ENCODE assay signal across 39 cellular contexts in the genomic region with DNA sequence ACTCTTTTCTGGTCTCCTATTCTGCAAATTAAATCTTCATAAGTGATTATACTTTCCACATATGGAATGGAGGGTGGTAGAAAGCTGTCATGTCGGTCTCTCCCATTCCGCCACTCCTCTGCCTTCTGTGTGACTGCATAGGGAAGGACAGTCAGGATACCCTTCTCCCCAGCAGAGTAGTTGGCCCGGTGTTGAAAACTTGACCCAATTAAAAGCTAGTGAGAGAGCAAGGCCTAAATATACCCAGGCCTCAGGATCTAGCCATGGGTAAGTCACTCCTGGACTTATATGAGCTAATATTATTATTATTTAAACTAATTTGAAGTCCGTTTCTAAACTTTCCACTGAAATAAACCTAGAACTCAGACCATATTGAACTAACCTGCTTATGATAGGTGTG.
"Had no signal": no experiment of that assay in that cellular context is flagged by ENCODE, and none has a peak within 500 bp of the region (broad histone marks: within the 10 kb centered on the region; RNA-seq: fewer than 3 reads in every experiment).

No MANE protein-coding gene starts in this region.

- DNase-seq: activated effector memory CD4-positive, alpha-beta T cell treated with anti-CD3 and anti-CD28 coated beads, Interleukin-2, amount 50 U/mL, for 16 hours; activated effector memory CD4-positive, alpha-beta T cell treated with Interleukin-2 at 50 U/mL for 16 hours; activated gamma-delta T cell; activated gamma-delta T cell treated with Interleukin-2 at 50 U/mL for 16 hours; activated naive CD4-positive, alpha-beta T cell; activated naive CD4-positive, alpha-beta T cell treated with anti-CD3 and anti-CD28 coated beads for 36 hours; activated naive CD4-positive, alpha-beta T cell treated with anti-CD3 and anti-CD28 coated beads, Interleukin-2, amount 10 ng/mL, durations not matched to agents 7 days and 5 days; activated naive CD4-positive, alpha-beta T cell treated with anti-CD3 and anti-CD28 coated beads, Interleukin-2, amount 50 U/mL, for 16 hours; activated naive CD4-positive, alpha-beta T cell treated with Interleukin-2 at 50 U/mL for 16 hours; activated naive CD8-positive, alpha-beta T cell treated with anti-CD3 and anti-CD28 coated beads for 36 hours; activated naive CD8-positive, alpha-beta T cell treated with anti-CD3 and anti-CD28 coated beads, Interleukin-2, amount 10 ng/mL, durations not matched to agents 7 days and 5 days; activated naive CD8-positive, alpha-beta T cell treated with anti-CD3 and anti-CD28 coated beads, Interleukin-2, amount 50 U/mL, for 24 hours; activated T-cell treated with anti-CD3 and anti-CD28 coated beads for 4 hours; activated T-cell treated with anti-CD3 and anti-CD28 coated beads, Interleukin-2, amount 50 U/mL, for 1 hour; activated T-cell treated with anti-CD3 and anti-CD28 coated beads, Interleukin-2, amount 50 U/mL, for 24 hours; activated T-cell treated with anti-CD3 and anti-CD28 coated beads, Interleukin-2, amount 50 U/mL, for 4 hours; activated T-cell treated with anti-CD3 and anti-CD28 coated beads, Interleukin-2, amount 50 U/mL, for 48 hours; activated T-cell treated with anti-CD3 and anti-CD28 coated beads, Interleukin-2, amount 50 U/mL, for 72 hours; adrenal gland; amniotic stem cell; amygdala; anterior cingulate cortex; aorta; brain microvascular endothelial cell; caudate nucleus; central memory CD4-positive, alpha-beta T cell; cerebellar nuclear complex had no signal

- H3K36me3 ChIP-seq: adrenal gland, ascending aorta, brain microvascular endothelial cell, breast epithelium, cardiac muscle cell had no signal

- H3K9me3 Mint-ChIP-seq: activated naive CD4-positive, alpha-beta T cell treated with anti-CD3 and anti-CD28 coated beads for 36 hours; activated naive CD4-positive, alpha-beta T cell treated with anti-CD3 and anti-CD28 coated beads, Interleukin-2, amount 10 ng/mL, durations not matched to agents 7 days and 5 days; activated naive CD4-positive, alpha-beta T cell treated with anti-CD3 and anti-CD28 coated beads, Interleukin-2, amount 50 U/mL, for 24 hours; activated naive CD4-positive, alpha-beta T cell treated with anti-CD3 and anti-CD28 coated beads, Interleukin-2, amount 50 U/mL, for 72 hours; activated naive CD8-positive, alpha-beta T cell treated with anti-CD3 and anti-CD28 coated beads for 36 hours; activated naive CD8-positive, alpha-beta T cell treated with anti-CD3 and anti-CD28 coated beads, Interleukin-2, amount 10 ng/mL, durations not matched to agents 7 days and 5 days; activated naive CD8-positive, alpha-beta T cell treated with anti-CD3 and anti-CD28 coated beads, Interleukin-2, amount 50 U/mL, for 24 hours; activated T-cell treated with anti-CD3 and anti-CD28 coated beads, Interleukin-2, amount 50 U/mL, for 24 hours; activated T-cell treated with anti-CD3 and anti-CD28 coated beads, Interleukin-2, amount 50 U/mL, for 4 hours; activated T-cell treated with anti-CD3 and anti-CD28 coated beads, Interleukin-2, amount 50 U/mL, for 72 hours; activated T-helper 1 cell treated with anti-CD3 and anti-CD28 coated beads, Interleukin-12 subunit alpha, Interleukin-12 subunit beta, Interleukin-2, Interleukin-4 antibody, amounts not matched to agents 30 ng/mL and 10 ng/mL and 1 ng/mL, durations not matched to agents 14 hours and 24 hours and 36 hours; activated T-helper 17 cell treated with anti-CD3 and anti-CD28 coated beads, Interleukin-2, amount 50 U/mL, for 72 hours; activated T-helper 2 cell treated with anti-CD3 and anti-CD28 coated beads, Interferon-gamma antibody, Interleukin-2, Interleukin-4, amounts not matched to agents 10 μg/mL and 5 μg/mL and 100 μg/mL, durations not matched to agents 14 hours and 24 hours and 36 hours; brain; central memory CD8-positive, alpha-beta T cell had no signal

- H3K4me3 ChIP-seq: adrenal gland, ascending aorta, body of pancreas, breast epithelium, cardiac muscle cell had no signal

- ATAC-seq: activated naive CD4-positive, alpha-beta T cell treated with anti-CD3 and anti-CD28 coated beads, Interleukin-2, amount 50 U/mL, for 72 hours; activated naive CD8-positive, alpha-beta T cell treated with anti-CD3 and anti-CD28 coated beads, Interleukin-2, amount 50 U/mL, for 24 hours; activated T-cell treated with anti-CD3 and anti-CD28 coated beads, Interleukin-2, amount 50 U/mL, for 4 hours; activated T-cell treated with anti-CD3 and anti-CD28 coated beads, Interleukin-2, amount 50 U/mL, for 72 hours; activated T-helper 17 cell treated with anti-CD3 and anti-CD28 coated beads, Interleukin-2, amount 50 U/mL, for 72 hours; body of pancreas had no signal

- H3K27me3 Mint-ChIP-seq: activated naive CD8-positive, alpha-beta T cell; activated naive CD8-positive, alpha-beta T cell treated with anti-CD3 and anti-CD28 coated beads, Interleukin-2, amount 50 U/mL, for 24 hours; brain had no signal

- H3K36me3 Mint-ChIP-seq: activated naive CD4-positive, alpha-beta T cell treated with anti-CD3 and anti-CD28 coated beads, Interleukin-2, amount 10 ng/mL, durations not matched to agents 7 days and 5 days; activated naive CD4-positive, alpha-beta T cell treated with anti-CD3 and anti-CD28 coated beads, Interleukin-2, amount 50 U/mL, for 24 hours; activated naive CD4-positive, alpha-beta T cell treated with anti-CD3 and anti-CD28 coated beads, Interleukin-2, amount 50 U/mL, for 72 hours; activated naive CD8-positive, alpha-beta T cell; activated naive CD8-positive, alpha-beta T cell treated with anti-CD3 and anti-CD28 coated beads for 36 hours; activated naive CD8-positive, alpha-beta T cell treated with anti-CD3 and anti-CD28 coated beads, Interleukin-2, amount 10 ng/mL, durations not matched to agents 7 days and 5 days; brain had no signal

- H3K27ac Mint-ChIP-seq: activated naive CD4-positive, alpha-beta T cell treated with anti-CD3 and anti-CD28 coated beads for 36 hours; activated naive CD4-positive, alpha-beta T cell treated with anti-CD3 and anti-CD28 coated beads, Interleukin-2, amount 10 ng/mL, durations not matched to agents 7 days and 5 days; activated naive CD4-positive, alpha-beta T cell treated with anti-CD3 and anti-CD28 coated beads, Interleukin-2, amount 50 U/mL, for 24 hours; activated naive CD4-positive, alpha-beta T cell treated with anti-CD3 and anti-CD28 coated beads, Interleukin-2, amount 50 U/mL, for 72 hours; activated naive CD8-positive, alpha-beta T cell; activated naive CD8-positive, alpha-beta T cell treated with anti-CD3 and anti-CD28 coated beads for 36 hours; activated naive CD8-positive, alpha-beta T cell treated with anti-CD3 and anti-CD28 coated beads, Interleukin-2, amount 10 ng/mL, durations not matched to agents 7 days and 5 days; activated naive CD8-positive, alpha-beta T cell treated with anti-CD3 and anti-CD28 coated beads, Interleukin-2, amount 50 U/mL, for 24 hours; activated T-cell treated with anti-CD3 and anti-CD28 coated beads, Interleukin-2, amount 50 U/mL, for 24 hours; activated T-cell treated with anti-CD3 and anti-CD28 coated beads, Interleukin-2, amount 50 U/mL, for 72 hours; activated T-helper 1 cell treated with anti-CD3 and anti-CD28 coated beads, Interleukin-12 subunit alpha, Interleukin-12 subunit beta, Interleukin-2, Interleukin-4 antibody, amounts not matched to agents 30 ng/mL and 10 ng/mL and 1 ng/mL, durations not matched to agents 14 hours and 24 hours and 36 hours; activated T-helper 17 cell treated with anti-CD3 and anti-CD28 coated beads, Interleukin-2, amount 50 U/mL, for 72 hours; activated T-helper 2 cell treated with anti-CD3 and anti-CD28 coated beads, Interferon-gamma antibody, Interleukin-2, Interleukin-4, amounts not matched to agents 10 μg/mL and 5 μg/mL and 100 μg/mL, durations not matched to agents 14 hours and 24 hours and 36 hours; brain had no signal

- H3K4me1 ChIP-seq: adrenal gland, ascending aorta, body of pancreas, breast epithelium had no signal

- H3K27me3 ChIP-seq: adrenal gland, ascending aorta, body of pancreas, brain microvascular endothelial cell, breast epithelium, cardiac muscle cell had no signal

- H3K4me3 Mint-ChIP-seq: activated naive CD4-positive, alpha-beta T cell treated with anti-CD3 and anti-CD28 coated beads for 36 hours; activated naive CD4-positive, alpha-beta T cell treated with anti-CD3 and anti-CD28 coated beads, Interleukin-2, amount 10 ng/mL, durations not matched to agents 7 days and 5 days; activated naive CD4-positive, alpha-beta T cell treated with anti-CD3 and anti-CD28 coated beads, Interleukin-2, amount 50 U/mL, for 24 hours; activated naive CD8-positive, alpha-beta T cell; activated naive CD8-positive, alpha-beta T cell treated with anti-CD3 and anti-CD28 coated beads for 36 hours; activated naive CD8-positive, alpha-beta T cell treated with anti-CD3 and anti-CD28 coated beads, Interleukin-2, amount 10 ng/mL, durations not matched to agents 7 days and 5 days; activated naive CD8-positive, alpha-beta T cell treated with anti-CD3 and anti-CD28 coated beads, Interleukin-2, amount 50 U/mL, for 24 hours; activated T-cell treated with anti-CD3 and anti-CD28 coated beads, Interleukin-2, amount 50 U/mL, for 24 hours; activated T-cell treated with anti-CD3 and anti-CD28 coated beads, Interleukin-2, amount 50 U/mL, for 4 hours; activated T-cell treated with anti-CD3 and anti-CD28 coated beads, Interleukin-2, amount 50 U/mL, for 72 hours; activated T-helper 1 cell treated with anti-CD3 and anti-CD28 coated beads, Interleukin-12 subunit alpha, Interleukin-12 subunit beta, Interleukin-2, Interleukin-4 antibody, amounts not matched to agents 30 ng/mL and 10 ng/mL and 1 ng/mL, durations not matched to agents 14 hours and 24 hours and 36 hours; activated T-helper 17 cell treated with anti-CD3 and anti-CD28 coated beads, Interleukin-2, amount 50 U/mL, for 72 hours; brain; central memory CD8-positive, alpha-beta T cell had no signal

- H3K9me3 ChIP-seq: adrenal gland, ascending aorta, body of pancreas, breast epithelium had no signal

- H3K27ac ChIP-seq: adrenal gland, ascending aorta, body of pancreas, brain microvascular endothelial cell, breast epithelium, cardiac muscle cell had no signal

- H3K4me1 Mint-ChIP-seq: activated naive CD4-positive, alpha-beta T cell treated with anti-CD3 and anti-CD28 coated beads, Interleukin-2, amount 10 ng/mL, durations not matched to agents 7 days and 5 days; activated naive CD4-positive, alpha-beta T cell treated with anti-CD3 and anti-CD28 coated beads, Interleukin-2, amount 50 U/mL, for 24 hours; activated naive CD8-positive, alpha-beta T cell treated with anti-CD3 and anti-CD28 coated beads for 36 hours; activated naive CD8-positive, alpha-beta T cell treated with anti-CD3 and anti-CD28 coated beads, Interleukin-2, amount 10 ng/mL, durations not matched to agents 7 days and 5 days; activated T-helper 17 cell treated with anti-CD3 and anti-CD28 coated beads, Interleukin-2, amount 50 U/mL, for 72 hours; central memory CD8-positive, alpha-beta T cell had no signal
